In genomic region chr1:175155936-175156335, GRCh38 we compare ENCODE assay signal across 27 cellular contexts.
"Had no signal": no experiment of that assay in that cellular context is flagged by ENCODE, and none has a peak within 500 bp of the region (broad histone marks: within the 10 kb centered on the region; RNA-seq: fewer than 3 reads in every experiment).

No MANE protein-coding gene starts in this region.

- H3K27ac ChIP-seq: neutrophil, prostate gland, testis, transverse colon, WERI-Rb-1 had no signal

- H3K36me3 ChIP-seq: prostate gland, transverse colon, WERI-Rb-1 had no signal

- DNase-seq: activated CD4-positive, CD25-positive, alpha-beta regulatory T cell treated with anti-CD3 and anti-CD28 coated beads, Interleukin-2, amount 50 U/mL, for 72 hours; activated CD8-positive, alpha-beta memory T cell treated with anti-CD3 and anti-CD28 coated beads, Interleukin-2, amount 10 ng/mL, durations not matched to agents 7 days and 5 days; activated CD8-positive, alpha-beta T cell treated with anti-CD3 and anti-CD28 coated beads, Interleukin-2, amount 10 ng/mL, durations not matched to agents 7 days and 5 days; activated naive CD8-positive, alpha-beta T cell treated with anti-CD3 and anti-CD28 coated beads, Interleukin-2, amount 50 U/mL, for 24 hours; activated T-cell treated with anti-CD3 and anti-CD28 coated beads, Interleukin-2, amount 50 U/mL, for 48 hours; amygdala; central memory CD4-positive, alpha-beta T cell; endodermal cell; foreskin fibroblast; head of caudate nucleus; hypothalamus; immature natural killer cell; kidney; naive B cell; nephron progenitor cell; stimulated activated CD4-positive, alpha-beta T cell treated with anti-CD3 and anti-CD28 coated beads, Interleukin-15, amount 100 ng/mL, for 24 hours; stimulated activated CD4-positive, alpha-beta T cell treated with anti-CD3 and anti-CD28 coated beads, Interleukin-2, amount 100 ng/mL, for 24 hours; stimulated activated naive CD4-positive, alpha-beta T cell treated with Interleukin-2 at 50 U/mL for 16 hours; T-helper 9 cell; testis; transverse colon; WERI-Rb-1 had no signal

- H3K4me1 ChIP-seq: prostate gland had no signal

- H3K27ac Mint-ChIP-seq: activated naive CD4-positive, alpha-beta T cell treated with anti-CD3 and anti-CD28 coated beads, Interleukin-2, amount 50 U/mL, for 24 hours; activated naive CD8-positive, alpha-beta T cell treated with anti-CD3 and anti-CD28 coated beads, Interleukin-2, amount 50 U/mL, for 24 hours; activated T-helper 2 cell treated with anti-CD3 and anti-CD28 coated beads, Interferon-gamma antibody, Interleukin-2, Interleukin-4, amounts not matched to agents 10 μg/mL and 5 μg/mL and 100 μg/mL, durations not matched to agents 14 hours and 24 hours and 36 hours; endodermal cell; immature natural killer cell; nephron progenitor cell had no signal

- H3K27me3 ChIP-seq: testis had no signal

- H3K4me3 Mint-ChIP-seq: activated CD8-positive, alpha-beta memory T cell treated with anti-CD3 and anti-CD28 coated beads, Interleukin-2, amount 10 ng/mL, durations not matched to agents 7 days and 5 days; activated CD8-positive, alpha-beta T cell treated with anti-CD3 and anti-CD28 coated beads, Interleukin-2, amount 10 ng/mL, durations not matched to agents 7 days and 5 days; activated naive CD4-positive, alpha-beta T cell treated with anti-CD3 and anti-CD28 coated beads, Interleukin-2, amount 50 U/mL, for 24 hours; activated naive CD8-positive, alpha-beta T cell treated with anti-CD3 and anti-CD28 coated beads, Interleukin-2, amount 50 U/mL, for 24 hours; endodermal cell; immature natural killer cell; naive B cell; nephron progenitor cell had no signal

- H3K9me3 ChIP-seq: neutrophil, prostate gland, testis, transverse colon had no signal

- FAIRE-seq: kidney had no signal

- ATAC-seq: activated CD8-positive, alpha-beta memory T cell treated with anti-CD3 and anti-CD28 coated beads, Interleukin-2, amount 10 ng/mL, durations not matched to agents 7 days and 5 days; activated CD8-positive, alpha-beta T cell treated with anti-CD3 and anti-CD28 coated beads, Interleukin-2, amount 10 ng/mL, durations not matched to agents 7 days and 5 days; activated naive CD8-positive, alpha-beta T cell treated with anti-CD3 and anti-CD28 coated beads, Interleukin-2, amount 50 U/mL, for 24 hours; esophagus mucosa had no signal

- H3K9me3 Mint-ChIP-seq: activated naive CD4-positive, alpha-beta T cell treated with anti-CD3 and anti-CD28 coated beads, Interleukin-2, amount 50 U/mL, for 24 hours; activated naive CD8-positive, alpha-beta T cell treated with anti-CD3 and anti-CD28 coated beads, Interleukin-2, amount 50 U/mL, for 24 hours; activated T-helper 2 cell treated with anti-CD3 and anti-CD28 coated beads, Interferon-gamma antibody, Interleukin-2, Interleukin-4, amounts not matched to agents 10 μg/mL and 5 μg/mL and 100 μg/mL, durations not matched to agents 14 hours and 24 hours and 36 hours; endodermal cell; immature natural killer cell; naive B cell; nephron progenitor cell had no signal

- H3K4me3 ChIP-seq: prostate gland, testis, transverse colon had no signal
